ENCODE assay signal across 2 cellular contexts in genomic region chr2:224106794-224107193, GRCh38.
TF ChIP-seq lines count a peak whose summit lies in the region.

No MANE protein-coding gene starts in this region.

TF ChIP-seq in HepG2, 621 proteins besides CTCF, POLR2A, EP300 and RAD21 (continued from another document):
- TF ChIP-seq POLR2G (IDR thresholded peaks at IDR 0.05; ENCODE audit: low read depth, low read length) = no peak
- TF ChIP-seq TGIF2 (CRISPR knock-in tag; IDR thresholded peaks at IDR 0.05) = no peak
- peak; percentile 85 for TF ChIP-seq ATF7 (IDR thresholded peaks at IDR 0.05)
- TF ChIP-seq ATF7 (CRISPR knock-in tag; IDR thresholded peaks at IDR 0.05) = no peak
- TF ChIP-seq ZNF761 (CRISPR knock-in tag; conservative IDR thresholded peaks at IDR 0.05) = no peak
- TF ChIP-seq TRIM22 (IDR thresholded peaks at IDR 0.05) = no peak
- TF ChIP-seq ZNF687 (CRISPR knock-in tag; IDR thresholded peaks at IDR 0.05) = no peak

TF ChIP-seq in SK-N-SH, 30 proteins besides CTCF, POLR2A, EP300 and RAD21 (continued from another document):
- TF ChIP-seq USF1 (IDR thresholded peaks at IDR 0.05; ENCODE audit: borderline replicate concordance, low read depth) (no peak), RCOR1 (IDR thresholded peaks at IDR 0.05; ENCODE audit: low read length) (no peak), RXRA (IDR thresholded peaks at IDR 0.05; ENCODE audit: borderline replicate concordance, low read depth) (no peak), IRF3 (IDR thresholded peaks at IDR 0.05; ENCODE audit: low read depth, low read length) (no peak), MAX (IDR thresholded peaks at IDR 0.05; ENCODE audit: low read depth) (no peak), MEF2A (IDR thresholded peaks at IDR 0.05; ENCODE audit: borderline replicate concordance, low read depth) (no peak), GATA2 (CRISPR knock-in tag; IDR thresholded peaks at IDR 0.05) (no peak), FOXJ3 (CRISPR knock-in tag; IDR thresholded peaks at IDR 0.05) (no peak), REST (IDR thresholded peaks at IDR 0.05; ENCODE audit: low read depth, low read length) (no peak), JUND (IDR thresholded peaks at IDR 0.05) (no peak), YY1 (IDR thresholded peaks at IDR 0.05; ENCODE audit: low read depth) (no peak), SIN3A (IDR thresholded peaks at IDR 0.05; ENCODE audit: borderline replicate concordance, low read depth, low read length) (no peak), ELF1 (IDR thresholded peaks at IDR 0.05) (no peak), ZBTB33 (IDR thresholded peaks at IDR 0.05; ENCODE audit: borderline replicate concordance, low read depth) (no peak), GABPA (IDR thresholded peaks at IDR 0.05; ENCODE audit: low read depth) (no peak)
TF ChIP-seq in SK-N-SH: peak in this region for 0.
